In the genomic region with DNA sequence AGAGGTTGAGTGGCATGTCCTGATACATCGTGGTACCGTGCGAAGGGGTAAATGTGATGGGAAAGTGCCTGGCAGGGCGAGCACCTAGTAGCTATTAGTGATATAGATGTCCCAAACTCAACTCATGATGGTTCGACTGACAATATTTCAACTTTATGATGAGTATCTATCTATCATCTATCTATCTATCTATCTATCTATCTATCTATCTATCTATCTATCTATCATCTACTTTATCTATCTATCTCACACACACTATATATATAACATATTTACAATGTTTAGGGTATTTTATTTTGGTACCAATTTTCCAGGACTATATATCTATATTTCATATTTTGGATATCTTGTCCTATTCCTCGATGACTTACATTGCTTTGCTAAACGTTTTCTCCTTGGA, we compare ENCODE assay signal across 1 cellular context.
TF ChIP-seq lines count a peak whose summit lies in the region.

No MANE protein-coding gene starts in this region.

TF ChIP-seq in GM23338, 12 proteins besides CTCF, POLR2A, EP300 and RAD21:
- TF ChIP-seq, protein P1, sequence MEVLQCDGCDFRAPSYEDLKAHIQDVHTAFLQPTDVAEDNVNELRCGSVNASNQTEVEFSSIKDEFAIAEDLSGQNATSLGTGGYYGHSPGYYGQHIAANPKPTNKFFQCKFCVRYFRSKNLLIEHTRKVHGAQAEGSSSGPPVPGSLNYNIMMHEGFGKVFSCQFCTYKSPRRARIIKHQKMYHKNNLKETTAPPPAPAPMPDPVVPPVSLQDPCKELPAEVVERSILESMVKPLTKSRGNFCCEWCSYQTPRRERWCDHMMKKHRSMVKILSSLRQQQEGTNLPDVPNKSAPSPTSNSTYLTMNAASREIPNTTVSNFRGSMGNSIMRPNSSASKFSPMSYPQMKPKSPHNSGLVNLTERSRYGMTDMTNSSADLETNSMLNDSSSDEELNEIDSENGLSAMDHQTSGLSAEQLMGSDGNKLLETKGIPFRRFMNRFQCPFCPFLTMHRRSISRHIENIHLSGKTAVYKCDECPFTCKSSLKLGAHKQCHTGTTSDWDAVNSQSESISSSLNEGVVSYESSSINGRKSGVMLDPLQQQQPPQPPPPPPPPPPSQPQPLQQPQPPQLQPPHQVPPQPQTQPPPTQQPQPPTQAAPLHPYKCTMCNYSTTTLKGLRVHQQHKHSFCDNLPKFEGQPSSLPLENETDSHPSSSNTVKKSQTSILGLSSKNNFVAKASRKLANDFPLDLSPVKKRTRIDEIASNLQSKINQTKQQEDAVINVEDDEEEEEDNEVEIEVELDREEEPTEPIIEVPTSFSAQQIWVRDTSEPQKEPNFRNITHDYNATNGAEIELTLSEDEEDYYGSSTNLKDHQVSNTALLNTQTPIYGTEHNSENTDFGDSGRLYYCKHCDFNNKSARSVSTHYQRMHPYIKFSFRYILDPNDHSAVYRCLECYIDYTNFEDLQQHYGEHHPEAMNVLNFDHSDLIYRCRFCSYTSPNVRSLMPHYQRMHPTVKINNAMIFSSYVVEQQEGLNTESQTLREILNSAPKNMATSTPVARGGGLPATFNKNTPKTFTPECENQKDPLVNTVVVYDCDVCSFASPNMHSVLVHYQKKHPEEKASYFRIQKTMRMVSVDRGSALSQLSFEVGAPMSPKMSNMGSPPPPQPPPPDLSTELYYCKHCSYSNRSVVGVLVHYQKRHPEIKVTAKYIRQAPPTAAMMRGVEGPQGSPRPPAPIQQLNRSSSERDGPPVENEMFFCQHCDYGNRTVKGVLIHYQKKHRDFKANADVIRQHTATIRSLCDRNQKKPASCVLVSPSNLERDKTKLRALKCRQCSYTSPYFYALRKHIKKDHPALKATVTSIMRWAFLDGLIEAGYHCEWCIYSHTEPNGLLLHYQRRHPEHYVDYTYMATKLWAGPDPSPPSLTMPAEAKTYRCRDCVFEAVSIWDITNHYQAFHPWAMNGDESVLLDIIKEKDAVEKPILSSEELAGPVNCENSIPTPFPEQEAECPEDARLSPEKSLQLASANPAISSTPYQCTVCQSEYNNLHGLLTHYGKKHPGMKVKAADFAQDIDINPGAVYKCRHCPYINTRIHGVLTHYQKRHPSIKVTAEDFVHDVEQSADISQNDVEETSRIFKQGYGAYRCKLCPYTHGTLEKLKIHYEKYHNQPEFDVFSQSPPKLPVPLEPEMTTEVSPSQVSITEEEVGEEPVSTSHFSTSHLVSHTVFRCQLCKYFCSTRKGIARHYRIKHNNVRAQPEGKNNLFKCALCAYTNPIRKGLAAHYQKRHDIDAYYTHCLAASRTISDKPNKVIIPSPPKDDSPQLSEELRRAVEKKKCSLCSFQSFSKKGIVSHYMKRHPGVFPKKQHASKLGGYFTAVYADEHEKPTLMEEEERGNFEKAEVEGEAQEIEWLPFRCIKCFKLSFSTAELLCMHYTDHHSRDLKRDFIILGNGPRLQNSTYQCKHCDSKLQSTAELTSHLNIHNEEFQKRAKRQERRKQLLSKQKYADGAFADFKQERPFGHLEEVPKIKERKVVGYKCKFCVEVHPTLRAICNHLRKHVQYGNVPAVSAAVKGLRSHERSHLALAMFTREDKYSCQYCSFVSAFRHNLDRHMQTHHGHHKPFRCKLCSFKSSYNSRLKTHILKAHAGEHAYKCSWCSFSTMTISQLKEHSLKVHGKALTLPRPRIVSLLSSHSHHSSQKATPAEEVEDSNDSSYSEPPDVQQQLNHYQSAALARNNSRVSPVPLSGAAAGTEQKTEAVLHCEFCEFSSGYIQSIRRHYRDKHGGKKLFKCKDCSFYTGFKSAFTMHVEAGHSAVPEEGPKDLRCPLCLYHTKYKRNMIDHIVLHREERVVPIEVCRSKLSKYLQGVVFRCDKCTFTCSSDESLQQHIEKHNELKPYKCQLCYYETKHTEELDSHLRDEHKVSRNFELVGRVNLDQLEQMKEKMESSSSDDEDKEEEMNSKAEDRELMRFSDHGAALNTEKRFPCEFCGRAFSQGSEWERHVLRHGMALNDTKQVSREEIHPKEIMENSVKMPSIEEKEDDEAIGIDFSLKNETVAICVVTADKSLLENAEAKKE (CRISPR knock-in tag; IDR thresholded peaks at IDR 0.05), result no peak
- TF ChIP-seq CREB1 (CRISPR knock-in tag; IDR thresholded peaks at IDR 0.05; ENCODE audit: low read depth) (no peak), JUNB (IDR thresholded peaks at IDR 0.05; ENCODE audit: unreplicated experiment) (no peak), ETS1 (IDR thresholded peaks at IDR 0.05) (no peak), ZNF331 (CRISPR knock-in tag; IDR thresholded peaks at IDR 0.05; ENCODE audit: low read depth) (no peak), EZH2 (IDR thresholded peaks at IDR 0.05; ENCODE audit: low read depth, unreplicated experiment) (no peak), STAT1 (IDR thresholded peaks at IDR 0.05; ENCODE audit: unreplicated experiment) (no peak), ZNF114 (CRISPR knock-in tag; IDR thresholded peaks at IDR 0.05) (no peak)
